In the genomic region with DNA sequence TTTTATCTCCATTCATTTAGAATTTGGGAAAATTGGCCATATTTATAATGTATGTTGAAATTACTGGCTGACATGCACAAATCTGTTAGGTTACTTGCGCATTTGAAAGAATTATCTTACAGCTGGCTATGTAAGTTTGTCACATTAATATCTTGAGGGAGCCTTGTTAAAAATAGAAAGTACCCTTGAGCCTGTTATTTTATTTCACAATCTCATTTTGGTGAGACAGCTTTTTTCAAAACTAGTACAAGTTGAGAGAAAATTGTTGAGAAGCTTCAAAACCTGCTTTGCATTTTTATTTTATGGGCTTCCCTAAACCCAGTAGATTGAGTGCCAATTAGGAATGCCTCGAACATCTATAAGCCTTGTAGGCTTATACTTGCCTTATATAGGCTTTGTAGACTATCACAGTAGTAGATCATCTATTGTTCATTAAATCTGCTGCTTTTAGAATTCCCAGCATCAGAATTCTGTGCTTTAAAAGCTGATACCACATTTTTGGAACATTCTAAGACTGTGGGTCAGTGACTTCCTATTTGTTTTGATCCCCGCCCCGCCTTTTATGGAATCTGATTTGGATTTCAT, we compare ENCODE assay signal across 1 cellular context.
TF ChIP-seq lines count a peak whose summit lies in the region.

No MANE protein-coding gene starts in this region.

TF ChIP-seq in SK-N-SH, 30 proteins besides CTCF, POLR2A, EP300 and RAD21 (continued from another document):
- TF ChIP-seq, protein P1, sequence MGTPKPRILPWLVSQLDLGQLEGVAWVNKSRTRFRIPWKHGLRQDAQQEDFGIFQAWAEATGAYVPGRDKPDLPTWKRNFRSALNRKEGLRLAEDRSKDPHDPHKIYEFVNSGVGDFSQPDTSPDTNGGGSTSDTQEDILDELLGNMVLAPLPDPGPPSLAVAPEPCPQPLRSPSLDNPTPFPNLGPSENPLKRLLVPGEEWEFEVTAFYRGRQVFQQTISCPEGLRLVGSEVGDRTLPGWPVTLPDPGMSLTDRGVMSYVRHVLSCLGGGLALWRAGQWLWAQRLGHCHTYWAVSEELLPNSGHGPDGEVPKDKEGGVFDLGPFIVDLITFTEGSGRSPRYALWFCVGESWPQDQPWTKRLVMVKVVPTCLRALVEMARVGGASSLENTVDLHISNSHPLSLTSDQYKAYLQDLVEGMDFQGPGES (IDR thresholded peaks at IDR 0.05; ENCODE audit: low read depth, low read length), result no peak
- TF ChIP-seq MEF2A (IDR thresholded peaks at IDR 0.05; ENCODE audit: borderline replicate concordance, low read depth), result no peak
- TF ChIP-seq TAF1 (IDR thresholded peaks at IDR 0.05; ENCODE audit: borderline replicate concordance, low read depth, low read length), result no peak
- no peak for TF ChIP-seq RFX5 (IDR thresholded peaks at IDR 0.05; ENCODE audit: low read length)
- TF ChIP-seq TCF12 (IDR thresholded peaks at IDR 0.05), result no peak
- TF ChIP-seq SIN3A (IDR thresholded peaks at IDR 0.05; ENCODE audit: borderline replicate concordance, low read depth, low read length), result no peak
- no peak for TF ChIP-seq NRF1 (IDR thresholded peaks at IDR 0.05; ENCODE audit: low read depth, low read length)
- TF ChIP-seq EZH2phosphoT487 (IDR thresholded peaks at IDR 0.05; ENCODE audit: borderline replicate concordance, low read depth), result no peak
- TF ChIP-seq RCOR1 (IDR thresholded peaks at IDR 0.05; ENCODE audit: low read length), result no peak
- TF ChIP-seq SMC3 (IDR thresholded peaks at IDR 0.05; ENCODE audit: low read depth, low read length), result no peak
- no peak for TF ChIP-seq FOXJ3 (CRISPR knock-in tag; IDR thresholded peaks at IDR 0.05)
- TF ChIP-seq, protein P2, sequence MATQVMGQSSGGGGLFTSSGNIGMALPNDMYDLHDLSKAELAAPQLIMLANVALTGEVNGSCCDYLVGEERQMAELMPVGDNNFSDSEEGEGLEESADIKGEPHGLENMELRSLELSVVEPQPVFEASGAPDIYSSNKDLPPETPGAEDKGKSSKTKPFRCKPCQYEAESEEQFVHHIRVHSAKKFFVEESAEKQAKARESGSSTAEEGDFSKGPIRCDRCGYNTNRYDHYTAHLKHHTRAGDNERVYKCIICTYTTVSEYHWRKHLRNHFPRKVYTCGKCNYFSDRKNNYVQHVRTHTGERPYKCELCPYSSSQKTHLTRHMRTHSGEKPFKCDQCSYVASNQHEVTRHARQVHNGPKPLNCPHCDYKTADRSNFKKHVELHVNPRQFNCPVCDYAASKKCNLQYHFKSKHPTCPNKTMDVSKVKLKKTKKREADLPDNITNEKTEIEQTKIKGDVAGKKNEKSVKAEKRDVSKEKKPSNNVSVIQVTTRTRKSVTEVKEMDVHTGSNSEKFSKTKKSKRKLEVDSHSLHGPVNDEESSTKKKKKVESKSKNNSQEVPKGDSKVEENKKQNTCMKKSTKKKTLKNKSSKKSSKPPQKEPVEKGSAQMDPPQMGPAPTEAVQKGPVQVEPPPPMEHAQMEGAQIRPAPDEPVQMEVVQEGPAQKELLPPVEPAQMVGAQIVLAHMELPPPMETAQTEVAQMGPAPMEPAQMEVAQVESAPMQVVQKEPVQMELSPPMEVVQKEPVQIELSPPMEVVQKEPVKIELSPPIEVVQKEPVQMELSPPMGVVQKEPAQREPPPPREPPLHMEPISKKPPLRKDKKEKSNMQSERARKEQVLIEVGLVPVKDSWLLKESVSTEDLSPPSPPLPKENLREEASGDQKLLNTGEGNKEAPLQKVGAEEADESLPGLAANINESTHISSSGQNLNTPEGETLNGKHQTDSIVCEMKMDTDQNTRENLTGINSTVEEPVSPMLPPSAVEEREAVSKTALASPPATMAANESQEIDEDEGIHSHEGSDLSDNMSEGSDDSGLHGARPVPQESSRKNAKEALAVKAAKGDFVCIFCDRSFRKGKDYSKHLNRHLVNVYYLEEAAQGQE (IDR thresholded peaks at IDR 0.05; ENCODE audit: low read depth, low read length), result no peak
- TF ChIP-seq, protein P3, sequence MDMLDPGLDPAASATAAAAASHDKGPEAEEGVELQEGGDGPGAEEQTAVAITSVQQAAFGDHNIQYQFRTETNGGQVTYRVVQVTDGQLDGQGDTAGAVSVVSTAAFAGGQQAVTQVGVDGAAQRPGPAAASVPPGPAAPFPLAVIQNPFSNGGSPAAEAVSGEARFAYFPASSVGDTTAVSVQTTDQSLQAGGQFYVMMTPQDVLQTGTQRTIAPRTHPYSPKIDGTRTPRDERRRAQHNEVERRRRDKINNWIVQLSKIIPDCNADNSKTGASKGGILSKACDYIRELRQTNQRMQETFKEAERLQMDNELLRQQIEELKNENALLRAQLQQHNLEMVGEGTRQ (IDR thresholded peaks at IDR 0.05; ENCODE audit: borderline replicate concordance, low read depth, low read length), result no peak
- TF ChIP-seq, protein P4, sequence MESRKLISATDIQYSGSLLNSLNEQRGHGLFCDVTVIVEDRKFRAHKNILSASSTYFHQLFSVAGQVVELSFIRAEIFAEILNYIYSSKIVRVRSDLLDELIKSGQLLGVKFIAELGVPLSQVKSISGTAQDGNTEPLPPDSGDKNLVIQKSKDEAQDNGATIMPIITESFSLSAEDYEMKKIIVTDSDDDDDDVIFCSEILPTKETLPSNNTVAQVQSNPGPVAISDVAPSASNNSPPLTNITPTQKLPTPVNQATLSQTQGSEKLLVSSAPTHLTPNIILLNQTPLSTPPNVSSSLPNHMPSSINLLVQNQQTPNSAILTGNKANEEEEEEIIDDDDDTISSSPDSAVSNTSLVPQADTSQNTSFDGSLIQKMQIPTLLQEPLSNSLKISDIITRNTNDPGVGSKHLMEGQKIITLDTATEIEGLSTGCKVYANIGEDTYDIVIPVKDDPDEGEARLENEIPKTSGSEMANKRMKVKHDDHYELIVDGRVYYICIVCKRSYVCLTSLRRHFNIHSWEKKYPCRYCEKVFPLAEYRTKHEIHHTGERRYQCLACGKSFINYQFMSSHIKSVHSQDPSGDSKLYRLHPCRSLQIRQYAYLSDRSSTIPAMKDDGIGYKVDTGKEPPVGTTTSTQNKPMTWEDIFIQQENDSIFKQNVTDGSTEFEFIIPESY (IDR thresholded peaks at IDR 0.05; ENCODE audit: borderline replicate concordance, low read depth), result no peak
- no peak for TF ChIP-seq NFIC (IDR thresholded peaks at IDR 0.05; ENCODE audit: borderline replicate concordance)
